13 cellular contexts compared by ENCODE assay signal in the genomic region with DNA sequence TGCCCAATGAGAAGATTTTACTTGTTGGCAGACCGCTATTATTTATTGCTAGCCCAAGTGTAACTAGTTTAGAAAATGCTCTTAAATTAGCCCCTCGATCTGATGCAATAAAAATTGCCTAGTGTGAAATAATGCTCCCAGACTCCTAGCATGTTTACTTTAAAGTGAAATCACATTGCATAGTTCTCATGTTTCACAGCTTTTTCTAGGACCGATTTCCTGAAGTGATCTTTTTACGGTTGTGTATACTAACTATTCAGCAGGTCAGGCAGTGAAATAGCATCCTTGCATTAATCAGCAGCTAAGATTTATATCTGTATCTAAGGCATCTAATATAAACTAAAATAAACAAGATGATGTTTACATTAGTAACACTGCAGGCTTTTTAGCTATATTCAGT. TPM values are rescaled to one million over a fixed set of nuclear protein-coding genes. Genes with fewer than 3 reads are reported as not detected.
A peak's percentile ranks its signal among the peaks of the same experiment; 100 is the strongest.
DNase-seq lines count a peak whose midpoint lies in the region; ATAC-seq and TF ChIP-seq lines count a peak whose summit lies in the region.
"Had no signal": no experiment of that assay in that cellular context is flagged by ENCODE, and none has a peak within 500 bp of the region (broad histone marks: within the 10 kb centered on the region; RNA-seq: fewer than 3 reads in every experiment).

No MANE protein-coding gene starts in this region.

- ATAC-seq in HG02938 (IDR thresholded peaks at IDR 0.05; ENCODE audit: unreplicated experiment) (no peak), HG03520 (IDR thresholded peaks at IDR 0.05; ENCODE audit: unreplicated experiment) (no peak), Right ventricle myocardium superior (ENCODE audit: poor library complexity) (no peak)

- no peaks in the 10 kb centered on the region for H3K4me1 ChIP-seq in Peyer's patch

- TF ChIP-seq CTCF in Peyer's patch (IDR thresholded peaks at IDR 0.05) = no peak

- no peak overlapping the region for H3K27ac ChIP-seq in Peyer's patch
- H3K27ac ChIP-seq: tibial artery, VCaP had no signal

- no peaks in the 10 kb centered on the region for H3K9me3 ChIP-seq in Peyer's patch
- H3K9me3 ChIP-seq: tibial artery had no signal

- no peak overlapping the region for H3K4me3 ChIP-seq in Peyer's patch
- H3K4me3 ChIP-seq: tibial artery had no signal

- TF ChIP-seq POLR2A in Peyer's patch (IDR thresholded peaks at IDR 0.05) = no peak

- H3K36me3 ChIP-seq in Peyer's patch = no peaks in the 10 kb centered on the region
- H3K36me3 ChIP-seq: tibial artery had no signal

- intact Hi-C loops in Right ventricle myocardium superior (cut with DNase I) = no loop called here

- H3K27me3 ChIP-seq in Peyer's patch = no peaks in the 10 kb centered on the region
- H3K27me3 ChIP-seq: tibial artery had no signal

- peak; percentile 79 for DNase-seq in GM04504 (ENCODE audit: low read depth)
- peak; percentile 90 for DNase-seq in NCI-H460 (ENCODE audit: extremely low read depth, low read depth)
- peak; percentile 98 for DNase-seq in dedifferentiated amniotic fluid mesenchymal stem cell (ENCODE audit: extremely low spot score)
- DNase-seq in renal cortical epithelial cell (ENCODE audit: low read depth) = peak; percentile 79
- DNase-seq in Peyer's patch = no peak
- DNase-seq in Right ventricle myocardium superior = no peak
- DNase-seq: activated naive CD8-positive, alpha-beta T cell treated with anti-CD3 and anti-CD28 coated beads, Interleukin-2, amount 10 ng/mL, durations not matched to agents 7 days and 5 days; NCI-H524 treated with DMSO at 0.1 percent for 48 hours; stimulated activated CD4-positive, alpha-beta T cell treated with anti-CD3 and anti-CD28 coated beads, Interleukin-4, amount 100 ng/mL, for 24 hours; tibial artery had no signal

RNA-seq across cellular contexts. Expression of a gene that starts 52.4 kb away (rescaled TPM):
- 31.0 and 32.0 TPM in 2 replicates for total RNA-seq in NCI-H460 (2014; rRNA removed; shearing (Covaris generic))
- polyA plus RNA-seq in NCI-H460 (2014; cell fraction: nucleus; rRNA removed) = 29.7 and 34.6 TPM in 2 replicates
- total RNA-seq in renal cortical epithelial cell (23.6 and 28.4 TPM in 2 replicates), Peyer's patch (10 to 100 TPM; 13.6 to 47.0 (median 14.5) TPM), Right ventricle myocardium superior (13.5 TPM)

RNA-seq across cellular contexts. Expression of a gene that starts 52.5 kb away (rescaled TPM):
- 121 and 138 TPM in 2 replicates for total RNA-seq in NCI-H460 (2014; rRNA removed; shearing (Covaris generic))
- 103 and 128 TPM in 2 replicates for polyA plus RNA-seq in NCI-H460 (2014; cell fraction: nucleus; rRNA removed)
- 50.7 and 70.4 TPM in 2 replicates for total RNA-seq in renal cortical epithelial cell
- 100 to 1,000 TPM in 1 of 4 donors, 10 to 100 TPM in 3; 73.4 to 102 (median 87.6) TPM for total RNA-seq in Peyer's patch
- 19.4 TPM for total RNA-seq in Right ventricle myocardium superior

Comparison
In these comparisons a context has a peak if more than half of its experiments do, and no peak if none do; other contexts are left out.
1. DNase-seq: peak in GM04504 (single experiment), NCI-H460 (single experiment), dedifferentiated amniotic fluid mesenchymal stem cell (single experiment) and renal cortical epithelial cell (single experiment); none in Peyer's patch (0 of 3) and Right ventricle myocardium superior (single experiment).